8 cellular contexts compared by ENCODE assay signal in the genomic region with DNA sequence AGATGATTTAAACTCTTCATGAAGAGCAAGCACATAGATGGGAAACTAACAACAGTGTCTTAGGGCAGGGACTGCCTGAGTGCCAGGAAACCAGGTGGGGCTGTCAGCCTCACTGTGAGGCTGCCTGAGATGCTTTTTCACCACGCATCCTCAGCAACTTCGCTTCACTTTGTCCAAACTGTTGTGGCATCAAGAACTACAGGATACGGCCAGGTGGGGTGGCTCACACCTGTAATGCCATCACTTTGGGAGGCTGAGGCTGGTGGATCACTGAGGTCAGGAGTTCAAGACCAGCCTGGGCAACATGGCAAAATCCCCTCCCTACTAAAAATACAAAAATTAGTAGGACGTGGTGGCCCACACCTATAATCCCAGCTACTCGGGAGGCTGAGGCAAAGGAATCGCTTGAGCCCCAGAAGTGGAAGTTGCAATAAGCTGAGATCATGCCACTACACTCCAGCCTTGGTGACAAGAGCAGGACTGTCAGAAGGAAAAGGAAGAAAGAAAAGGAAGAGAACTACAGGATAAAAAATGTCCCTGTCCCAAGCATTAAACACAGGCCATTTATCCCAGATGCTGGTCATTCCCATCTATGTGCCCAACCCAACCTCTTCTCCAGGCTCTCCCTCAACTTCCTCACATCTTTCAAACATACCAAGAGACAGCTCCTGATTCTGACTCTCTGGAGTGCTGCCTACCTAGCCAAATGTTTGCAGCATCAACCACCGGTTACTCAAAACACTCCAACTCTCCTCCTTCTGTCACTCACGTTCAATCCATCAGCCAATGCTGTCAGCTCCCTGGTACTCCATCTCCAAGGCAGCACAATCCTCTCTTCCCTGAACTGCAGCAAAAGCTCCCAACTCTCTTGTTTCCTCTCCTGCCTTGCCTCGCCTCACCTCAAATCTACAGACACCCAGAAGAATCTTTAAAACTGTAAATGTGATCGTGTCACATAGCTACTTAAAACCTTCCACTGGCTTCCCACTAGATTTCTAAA. TPM values are rescaled to one million over a fixed set of nuclear protein-coding genes. Genes with fewer than 3 reads are reported as not detected.
DNase-seq lines count a peak whose midpoint lies in the region; ATAC-seq and TF ChIP-seq lines count a peak whose summit lies in the region.

No MANE protein-coding gene starts in this region.

- H3K4me1 ChIP-seq in NT2/D1 (ENCODE audit: insufficient read depth, insufficient read length) (peaks cover 6% of the 10 kb centered on the region), osteoblast (ENCODE audit: insufficient read depth, low read length) (peaks cover 21% of the 10 kb centered on the region)

- H2AFZ ChIP-seq in osteoblast (ENCODE audit: low read length) = no peak overlapping the region

- no peak for TF ChIP-seq CTCF in osteoblast (IDR thresholded peaks at IDR 0.05; ENCODE audit: extremely low read depth, low read depth, low read length)

- H3K27me3 ChIP-seq in NT2/D1 (ENCODE audit: insufficient read depth, insufficient read length) (no peaks in the 10 kb centered on the region), osteoblast (ENCODE audit: insufficient read depth, low read length) (no peaks in the 10 kb centered on the region)

- H3K4me1 Mint-ChIP-seq in effector memory CD8-positive, alpha-beta T cell (ENCODE audit: low read depth in 2 of 2) = peaks cover 19 to 24% of the 10 kb centered on the region in 2 donors

- DNase-seq in EH (ENCODE audit: low read depth) = peak; percentile 23
- no peak for DNase-seq in NT2/D1 (ENCODE audit: low read depth, low spot score)
- DNase-seq in effector memory CD8-positive, alpha-beta T cell = no peak
- DNase-seq in osteoblast (ENCODE audit: insufficient read length, low spot score, missing footprints) = peak; percentile 77
- no peak for DNase-seq in NCI-H1436 treated with DMSO at 0.1 percent for 48 hours (lab: John Stamatoyannopoulos, UW)

- peak overlapping the region; percentile 77 to 82 for H3K4me3 Mint-ChIP-seq in effector memory CD8-positive, alpha-beta T cell

- H3K27ac ChIP-seq in osteoblast (ENCODE audit: low read depth, low read length) = peak overlapping the region; percentile 77

- H3K36me3 ChIP-seq in NT2/D1 (ENCODE audit: insufficient read depth, insufficient read length, low read length) = peaks cover 71% of the 10 kb centered on the region
- peaks cover 42% of the 10 kb centered on the region for H3K36me3 ChIP-seq in osteoblast (ENCODE audit: insufficient read depth, low read length)

- H3K27ac Mint-ChIP-seq in effector memory CD8-positive, alpha-beta T cell = peak overlapping the region; percentile 72 to 78

- no peaks in the 10 kb centered on the region for H3K27me3 Mint-ChIP-seq in effector memory CD8-positive, alpha-beta T cell

- peaks cover 63% of the 10 kb centered on the region for H3K79me2 ChIP-seq in osteoblast (ENCODE audit: insufficient read depth, low read length)

- H3K9me3 ChIP-seq in NT2/D1 (ENCODE audit: insufficient read depth, low read length) = no peaks in the 10 kb centered on the region
- H3K9me3 ChIP-seq in osteoblast (ENCODE audit: low read depth, low read length) = no peaks in the 10 kb centered on the region

- peak overlapping the region; percentile 99 for H3K9ac ChIP-seq in NT2/D1 (ENCODE audit: insufficient read length, low read depth)

- H3K9me3 Mint-ChIP-seq in effector memory CD8-positive, alpha-beta T cell = no peaks in the 10 kb centered on the region

- peak overlapping the region; percentile 94 for H3K4me3 ChIP-seq in NT2/D1 (ENCODE audit: insufficient read length, low read depth)
- H3K4me3 ChIP-seq in osteoblast (ENCODE audit: insufficient read depth, low read length) = peak overlapping the region; percentile 97

- peak overlapping the region; percentile 84 for H3K4me2 ChIP-seq in osteoblast (ENCODE audit: insufficient read depth, low read length)

- peaks cover 30% of the 10 kb centered on the region for H4K20me1 ChIP-seq in osteoblast (ENCODE audit: insufficient read depth, low read length)

- no peak for ATAC-seq in effector memory CD8-positive, alpha-beta T cell (replicated peaks)
- ATAC-seq in GM21576 (IDR thresholded peaks at IDR 0.05; ENCODE audit: unreplicated experiment) = no peak
- ATAC-seq in HG03095 (IDR thresholded peaks at IDR 0.05; ENCODE audit: unreplicated experiment) = no peak
- no peak for ATAC-seq in GM18870 (IDR thresholded peaks at IDR 0.05; ENCODE audit: unreplicated experiment)

- peaks cover 58% of the 10 kb centered on the region for H3K36me3 Mint-ChIP-seq in effector memory CD8-positive, alpha-beta T cell (ENCODE audit: insufficient read depth)

RNA-seq across cellular contexts. Expression of a gene that starts 1.6 kb away (rescaled TPM):
- 44.5 and 46.3 TPM in 2 replicates for total RNA-seq in osteoblast

RNA-seq across cellular contexts. Expression of a gene that starts 24.5 kb away (rescaled TPM):
- not detected in 2 replicates for total RNA-seq in osteoblast

RNA-seq across cellular contexts. Expression of a gene that starts 44.0 kb away (rescaled TPM):
- 76.7 and 91.3 TPM in 2 replicates for total RNA-seq in osteoblast

Comparison
In these comparisons a context has a peak if more than half of its experiments do, and no peak if none do; other contexts are left out.
1. DNase-seq: peak in EH (single experiment) and osteoblast (single experiment); none in NT2/D1 (single experiment), effector memory CD8-positive, alpha-beta T cell (0 of 3) and NCI-H1436 treated with DMSO at 0.1 percent for 48 hours (single experiment).